1 cellular context compared by ENCODE assay signal in genomic region chr11:16169946-16170345, GRCh38.
TF ChIP-seq lines count a peak whose summit lies in the region.

No MANE protein-coding gene starts in this region.

TF ChIP-seq in GM23338, 12 proteins besides CTCF, POLR2A, EP300 and RAD21 (continued from another document):
- TF ChIP-seq, protein P1, sequence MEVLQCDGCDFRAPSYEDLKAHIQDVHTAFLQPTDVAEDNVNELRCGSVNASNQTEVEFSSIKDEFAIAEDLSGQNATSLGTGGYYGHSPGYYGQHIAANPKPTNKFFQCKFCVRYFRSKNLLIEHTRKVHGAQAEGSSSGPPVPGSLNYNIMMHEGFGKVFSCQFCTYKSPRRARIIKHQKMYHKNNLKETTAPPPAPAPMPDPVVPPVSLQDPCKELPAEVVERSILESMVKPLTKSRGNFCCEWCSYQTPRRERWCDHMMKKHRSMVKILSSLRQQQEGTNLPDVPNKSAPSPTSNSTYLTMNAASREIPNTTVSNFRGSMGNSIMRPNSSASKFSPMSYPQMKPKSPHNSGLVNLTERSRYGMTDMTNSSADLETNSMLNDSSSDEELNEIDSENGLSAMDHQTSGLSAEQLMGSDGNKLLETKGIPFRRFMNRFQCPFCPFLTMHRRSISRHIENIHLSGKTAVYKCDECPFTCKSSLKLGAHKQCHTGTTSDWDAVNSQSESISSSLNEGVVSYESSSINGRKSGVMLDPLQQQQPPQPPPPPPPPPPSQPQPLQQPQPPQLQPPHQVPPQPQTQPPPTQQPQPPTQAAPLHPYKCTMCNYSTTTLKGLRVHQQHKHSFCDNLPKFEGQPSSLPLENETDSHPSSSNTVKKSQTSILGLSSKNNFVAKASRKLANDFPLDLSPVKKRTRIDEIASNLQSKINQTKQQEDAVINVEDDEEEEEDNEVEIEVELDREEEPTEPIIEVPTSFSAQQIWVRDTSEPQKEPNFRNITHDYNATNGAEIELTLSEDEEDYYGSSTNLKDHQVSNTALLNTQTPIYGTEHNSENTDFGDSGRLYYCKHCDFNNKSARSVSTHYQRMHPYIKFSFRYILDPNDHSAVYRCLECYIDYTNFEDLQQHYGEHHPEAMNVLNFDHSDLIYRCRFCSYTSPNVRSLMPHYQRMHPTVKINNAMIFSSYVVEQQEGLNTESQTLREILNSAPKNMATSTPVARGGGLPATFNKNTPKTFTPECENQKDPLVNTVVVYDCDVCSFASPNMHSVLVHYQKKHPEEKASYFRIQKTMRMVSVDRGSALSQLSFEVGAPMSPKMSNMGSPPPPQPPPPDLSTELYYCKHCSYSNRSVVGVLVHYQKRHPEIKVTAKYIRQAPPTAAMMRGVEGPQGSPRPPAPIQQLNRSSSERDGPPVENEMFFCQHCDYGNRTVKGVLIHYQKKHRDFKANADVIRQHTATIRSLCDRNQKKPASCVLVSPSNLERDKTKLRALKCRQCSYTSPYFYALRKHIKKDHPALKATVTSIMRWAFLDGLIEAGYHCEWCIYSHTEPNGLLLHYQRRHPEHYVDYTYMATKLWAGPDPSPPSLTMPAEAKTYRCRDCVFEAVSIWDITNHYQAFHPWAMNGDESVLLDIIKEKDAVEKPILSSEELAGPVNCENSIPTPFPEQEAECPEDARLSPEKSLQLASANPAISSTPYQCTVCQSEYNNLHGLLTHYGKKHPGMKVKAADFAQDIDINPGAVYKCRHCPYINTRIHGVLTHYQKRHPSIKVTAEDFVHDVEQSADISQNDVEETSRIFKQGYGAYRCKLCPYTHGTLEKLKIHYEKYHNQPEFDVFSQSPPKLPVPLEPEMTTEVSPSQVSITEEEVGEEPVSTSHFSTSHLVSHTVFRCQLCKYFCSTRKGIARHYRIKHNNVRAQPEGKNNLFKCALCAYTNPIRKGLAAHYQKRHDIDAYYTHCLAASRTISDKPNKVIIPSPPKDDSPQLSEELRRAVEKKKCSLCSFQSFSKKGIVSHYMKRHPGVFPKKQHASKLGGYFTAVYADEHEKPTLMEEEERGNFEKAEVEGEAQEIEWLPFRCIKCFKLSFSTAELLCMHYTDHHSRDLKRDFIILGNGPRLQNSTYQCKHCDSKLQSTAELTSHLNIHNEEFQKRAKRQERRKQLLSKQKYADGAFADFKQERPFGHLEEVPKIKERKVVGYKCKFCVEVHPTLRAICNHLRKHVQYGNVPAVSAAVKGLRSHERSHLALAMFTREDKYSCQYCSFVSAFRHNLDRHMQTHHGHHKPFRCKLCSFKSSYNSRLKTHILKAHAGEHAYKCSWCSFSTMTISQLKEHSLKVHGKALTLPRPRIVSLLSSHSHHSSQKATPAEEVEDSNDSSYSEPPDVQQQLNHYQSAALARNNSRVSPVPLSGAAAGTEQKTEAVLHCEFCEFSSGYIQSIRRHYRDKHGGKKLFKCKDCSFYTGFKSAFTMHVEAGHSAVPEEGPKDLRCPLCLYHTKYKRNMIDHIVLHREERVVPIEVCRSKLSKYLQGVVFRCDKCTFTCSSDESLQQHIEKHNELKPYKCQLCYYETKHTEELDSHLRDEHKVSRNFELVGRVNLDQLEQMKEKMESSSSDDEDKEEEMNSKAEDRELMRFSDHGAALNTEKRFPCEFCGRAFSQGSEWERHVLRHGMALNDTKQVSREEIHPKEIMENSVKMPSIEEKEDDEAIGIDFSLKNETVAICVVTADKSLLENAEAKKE (CRISPR knock-in tag; IDR thresholded peaks at IDR 0.05) = no peak
- TF ChIP-seq NANOG (IDR thresholded peaks at IDR 0.05; ENCODE audit: borderline replicate concordance) (no peak), JUNB (IDR thresholded peaks at IDR 0.05; ENCODE audit: unreplicated experiment) (no peak), ETS1 (IDR thresholded peaks at IDR 0.05) (no peak), POLR2AphosphoS5 (IDR thresholded peaks at IDR 0.05; ENCODE audit: low read depth) (no peak), EZH2phosphoT487 (IDR thresholded peaks at IDR 0.05; ENCODE audit: unreplicated experiment) (no peak), REST (IDR thresholded peaks at IDR 0.05; ENCODE audit: unreplicated experiment) (no peak)
